ENCODE assay signal across 7 cellular contexts in genomic region chr6:30645989-30646388, GRCh38. TPM values are rescaled to one million over a fixed set of nuclear protein-coding genes. Genes with fewer than 3 reads are reported as not detected.
A peak's percentile ranks its signal among the peaks of the same experiment; 100 is the strongest.
DNase-seq lines count a peak whose midpoint lies in the region; ATAC-seq and TF ChIP-seq lines count a peak whose summit lies in the region.
"Had no signal": no experiment of that assay in that cellular context is flagged by ENCODE, and none has a peak within 500 bp of the region (broad histone marks: within the 10 kb centered on the region; RNA-seq: fewer than 3 reads in every experiment).

No MANE protein-coding gene starts in this region.

- H3K36me3 Mint-ChIP-seq in activated naive CD4-positive, alpha-beta T cell treated with anti-CD3 and anti-CD28 coated beads, Interleukin-2, amount 10 ng/mL, durations not matched to agents 7 days and 5 days: peaks cover 15% of the 10 kb centered on the region
- peaks cover 9% of the 10 kb centered on the region for H3K36me3 Mint-ChIP-seq in chondrocyte (ENCODE audit: low read depth)

- H3K9me3 Mint-ChIP-seq in activated naive CD4-positive, alpha-beta T cell treated with anti-CD3 and anti-CD28 coated beads, Interleukin-2, amount 10 ng/mL, durations not matched to agents 7 days and 5 days: no peaks in the 10 kb centered on the region
- no peaks in the 10 kb centered on the region for H3K9me3 Mint-ChIP-seq in chondrocyte (ENCODE audit: low read depth)
- H3K9me3 Mint-ChIP-seq in stimulated activated naive CD8-positive, alpha-beta T cell treated with anti-CD3 and anti-CD28 coated beads, Interleukin-15, amount 100 ng/mL, for 72 hours: no peaks in the 10 kb centered on the region

- no peak overlapping the region for H3K27ac Mint-ChIP-seq in activated naive CD4-positive, alpha-beta T cell treated with anti-CD3 and anti-CD28 coated beads, Interleukin-2, amount 10 ng/mL, durations not matched to agents 7 days and 5 days
- peak overlapping the region; percentile 79 for H3K27ac Mint-ChIP-seq in chondrocyte (ENCODE audit: unreplicated experiment)
- no peak overlapping the region for H3K27ac Mint-ChIP-seq in stimulated activated naive CD8-positive, alpha-beta T cell treated with anti-CD3 and anti-CD28 coated beads, Interleukin-15, amount 100 ng/mL, for 72 hours

- no peaks in the 10 kb centered on the region for H3K27me3 Mint-ChIP-seq in activated naive CD4-positive, alpha-beta T cell treated with anti-CD3 and anti-CD28 coated beads, Interleukin-2, amount 10 ng/mL, durations not matched to agents 7 days and 5 days
- no peaks in the 10 kb centered on the region for H3K27me3 Mint-ChIP-seq in chondrocyte (ENCODE audit: low read depth)
- no peaks in the 10 kb centered on the region for H3K27me3 Mint-ChIP-seq in stimulated activated naive CD8-positive, alpha-beta T cell treated with anti-CD3 and anti-CD28 coated beads, Interleukin-15, amount 100 ng/mL, for 72 hours

- ATAC-seq in stimulated activated naive CD8-positive, alpha-beta T cell treated with anti-CD3 and anti-CD28 coated beads, Interleukin-15, amount 100 ng/mL, for 72 hours: no peak

- H3K4me1 Mint-ChIP-seq in activated naive CD4-positive, alpha-beta T cell treated with anti-CD3 and anti-CD28 coated beads, Interleukin-2, amount 10 ng/mL, durations not matched to agents 7 days and 5 days: peaks cover 48% of the 10 kb centered on the region
- H3K4me1 Mint-ChIP-seq in chondrocyte (ENCODE audit: low read depth): peaks cover 17% of the 10 kb centered on the region
- peaks cover 37% of the 10 kb centered on the region for H3K4me1 Mint-ChIP-seq in stimulated activated naive CD8-positive, alpha-beta T cell treated with anti-CD3 and anti-CD28 coated beads, Interleukin-15, amount 100 ng/mL, for 72 hours

- DNase-seq in activated naive CD4-positive, alpha-beta T cell treated with anti-CD3 and anti-CD28 coated beads, Interleukin-2, amount 10 ng/mL, durations not matched to agents 7 days and 5 days: no peak
- no peak for DNase-seq in activated naive CD4-positive, alpha-beta T cell treated with Interleukin-2 at 50 U/mL for 16 hours
- DNase-seq in chondrocyte (ENCODE audit: low spot score): no peak
- no peak for DNase-seq in stimulated activated naive CD8-positive, alpha-beta T cell treated with anti-CD3 and anti-CD28 coated beads, Interleukin-15, amount 100 ng/mL, for 72 hours
- no peak for DNase-seq in NCI-H1930 (lab: John Stamatoyannopoulos, UW)
- DNase-seq in NCI-H146 treated with DMSO at 0.1 percent for 48 hours (lab: John Stamatoyannopoulos, UW; ENCODE audit: unreplicated experiment): no peak
- DNase-seq: activated CD4-positive, alpha-beta T cell treated with anti-CD3 and anti-CD28 coated beads, Interleukin-2, amount 50 U/mL, for 1 hour had no signal

- H3K4me3 Mint-ChIP-seq in activated naive CD4-positive, alpha-beta T cell treated with anti-CD3 and anti-CD28 coated beads, Interleukin-2, amount 10 ng/mL, durations not matched to agents 7 days and 5 days: peak overlapping the region; percentile 86
- no peak overlapping the region for H3K4me3 Mint-ChIP-seq in chondrocyte (ENCODE audit: unreplicated experiment)
- H3K4me3 Mint-ChIP-seq in stimulated activated naive CD8-positive, alpha-beta T cell treated with anti-CD3 and anti-CD28 coated beads, Interleukin-15, amount 100 ng/mL, for 72 hours: peak overlapping the region; percentile 91

- TF ChIP-seq CTCF in chondrocyte (IDR thresholded peaks at IDR 0.05): no peak

- CTCF ChIA-PET in activated naive CD4-positive, alpha-beta T cell treated with anti-CD3 and anti-CD28 coated beads, Interleukin-2, amount 10 ng/mL, durations not matched to agents 7 days and 5 days (lab: Charles Lee): interaction anchor here (1.1 to 1.2 kb wide), 2 partner anchors 11 to 76 kb away, joined by 3 read pairs; no protein-coding TSS in a partner anchor

RNA-seq across cellular contexts. Expression of gene C6orf136, which starts 0.9 kb away (rescaled TPM):
- total RNA-seq in chondrocyte: 11.5 to 18.3 TPM (median 13.4 TPM) in 3 replicates

RNA-seq across cellular contexts. Expression of gene ATAT1, which starts 19.3 kb away (rescaled TPM):
- 11.4 to 18.7 TPM (median 12.5 TPM) in 3 replicates for total RNA-seq in chondrocyte

RNA-seq across cellular contexts. Expression of gene DHX16, which starts 26.8 kb away (rescaled TPM):
- total RNA-seq in chondrocyte: 20.4 to 29.6 TPM (median 22.6 TPM) in 3 replicates

RNA-seq across cellular contexts. Expression of gene MRPS18B, which starts 28.3 kb away (rescaled TPM):
- 23.3 to 25.4 TPM (median 24.7 TPM) in 3 replicates for total RNA-seq in chondrocyte

RNA-seq across cellular contexts. Expression of gene PPP1R10, which starts 28.9 kb away (rescaled TPM):
- 57.1 to 64.5 TPM (median 58.2 TPM) in 3 replicates for total RNA-seq in chondrocyte
